1 cellular context compared by ENCODE assay signal in genomic region chr1:226476657-226477319, GRCh38.
TF ChIP-seq lines count a peak whose summit lies in the region.

No MANE protein-coding gene starts in this region.

TF ChIP-seq in K562, 482 proteins besides CTCF, POLR2A, EP300 and RAD21 (continued from another document and continues in another):
- TF ChIP-seq, protein P1, sequence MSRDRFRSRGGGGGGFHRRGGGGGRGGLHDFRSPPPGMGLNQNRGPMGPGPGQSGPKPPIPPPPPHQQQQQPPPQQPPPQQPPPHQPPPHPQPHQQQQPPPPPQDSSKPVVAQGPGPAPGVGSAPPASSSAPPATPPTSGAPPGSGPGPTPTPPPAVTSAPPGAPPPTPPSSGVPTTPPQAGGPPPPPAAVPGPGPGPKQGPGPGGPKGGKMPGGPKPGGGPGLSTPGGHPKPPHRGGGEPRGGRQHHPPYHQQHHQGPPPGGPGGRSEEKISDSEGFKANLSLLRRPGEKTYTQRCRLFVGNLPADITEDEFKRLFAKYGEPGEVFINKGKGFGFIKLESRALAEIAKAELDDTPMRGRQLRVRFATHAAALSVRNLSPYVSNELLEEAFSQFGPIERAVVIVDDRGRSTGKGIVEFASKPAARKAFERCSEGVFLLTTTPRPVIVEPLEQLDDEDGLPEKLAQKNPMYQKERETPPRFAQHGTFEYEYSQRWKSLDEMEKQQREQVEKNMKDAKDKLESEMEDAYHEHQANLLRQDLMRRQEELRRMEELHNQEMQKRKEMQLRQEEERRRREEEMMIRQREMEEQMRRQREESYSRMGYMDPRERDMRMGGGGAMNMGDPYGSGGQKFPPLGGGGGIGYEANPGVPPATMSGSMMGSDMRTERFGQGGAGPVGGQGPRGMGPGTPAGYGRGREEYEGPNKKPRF (IDR thresholded peaks at IDR 0.05; ENCODE audit: low read depth, low read length) = no peak
- TF ChIP-seq, protein P2, sequence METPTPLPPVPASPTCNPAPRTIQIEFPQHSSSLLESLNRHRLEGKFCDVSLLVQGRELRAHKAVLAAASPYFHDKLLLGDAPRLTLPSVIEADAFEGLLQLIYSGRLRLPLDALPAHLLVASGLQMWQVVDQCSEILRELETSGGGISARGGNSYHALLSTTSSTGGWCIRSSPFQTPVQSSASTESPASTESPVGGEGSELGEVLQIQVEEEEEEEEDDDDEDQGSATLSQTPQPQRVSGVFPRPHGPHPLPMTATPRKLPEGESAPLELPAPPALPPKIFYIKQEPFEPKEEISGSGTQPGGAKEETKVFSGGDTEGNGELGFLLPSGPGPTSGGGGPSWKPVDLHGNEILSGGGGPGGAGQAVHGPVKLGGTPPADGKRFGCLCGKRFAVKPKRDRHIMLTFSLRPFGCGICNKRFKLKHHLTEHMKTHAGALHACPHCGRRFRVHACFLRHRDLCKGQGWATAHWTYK (CRISPR knock-in tag; IDR thresholded peaks at IDR 0.05) = no peak
- TF ChIP-seq MEIS2 (IDR thresholded peaks at IDR 0.05; ENCODE audit: partially characterized antibody) = peak; percentile 31
- TF ChIP-seq SMC3 (conservative IDR thresholded peaks at IDR 0.05; ENCODE audit: insufficient read depth, low read depth, low read length) = no peak
- TF ChIP-seq EGR1 (conservative IDR thresholded peaks at IDR 0.05) = no peak
- TF ChIP-seq ZNF778 (CRISPR knock-in tag; IDR thresholded peaks at IDR 0.05) = no peak
- no peak for TF ChIP-seq BRD9 (IDR thresholded peaks at IDR 0.05; ENCODE audit: low read depth, partially characterized antibody)
- 0 out of 2 replicates have a peak, but pooled peaks have one; percentile 17 for TF ChIP-seq JUN (IDR thresholded peaks at IDR 0.05; ENCODE audit: borderline replicate concordance, low read depth, low read length)
- TF ChIP-seq JUN (CRISPR knock-in tag; IDR thresholded peaks at IDR 0.05; ENCODE audit: borderline replicate concordance) = no peak
- 0 out of 4 replicates have a peak, but pooled peaks of 1 of the 2 experiments have one; percentile 31 for TF ChIP-seq TRIM24 (IDR thresholded peaks at IDR 0.05)
- TF ChIP-seq FOXO4 (CRISPR knock-in tag; IDR thresholded peaks at IDR 0.05) = no peak
- no peak for TF ChIP-seq EHMT2 (IDR thresholded peaks at IDR 0.05)
- TF ChIP-seq RAD51 (IDR thresholded peaks at IDR 0.05; ENCODE audit: borderline replicate concordance, low read depth) = no peak
- TF ChIP-seq ARNT (IDR thresholded peaks at IDR 0.05) = no peak
- no peak for TF ChIP-seq COPS2 (conservative IDR thresholded peaks at IDR 0.05)
- no peak for TF ChIP-seq DDX20 (tag; IDR thresholded peaks at IDR 0.05; ENCODE audit: low read depth)
- TF ChIP-seq, protein P3, sequence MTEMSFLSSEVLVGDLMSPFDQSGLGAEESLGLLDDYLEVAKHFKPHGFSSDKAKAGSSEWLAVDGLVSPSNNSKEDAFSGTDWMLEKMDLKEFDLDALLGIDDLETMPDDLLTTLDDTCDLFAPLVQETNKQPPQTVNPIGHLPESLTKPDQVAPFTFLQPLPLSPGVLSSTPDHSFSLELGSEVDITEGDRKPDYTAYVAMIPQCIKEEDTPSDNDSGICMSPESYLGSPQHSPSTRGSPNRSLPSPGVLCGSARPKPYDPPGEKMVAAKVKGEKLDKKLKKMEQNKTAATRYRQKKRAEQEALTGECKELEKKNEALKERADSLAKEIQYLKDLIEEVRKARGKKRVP (CRISPR knock-in tag; IDR thresholded peaks at IDR 0.05) = no peak
- TF ChIP-seq NR2F6 (CRISPR knock-in tag; IDR thresholded peaks at IDR 0.05) = no peak
- TF ChIP-seq CEBPG (CRISPR knock-in tag; IDR thresholded peaks at IDR 0.05) = peak; percentile 53
- peak in 1 of 2 experiments; percentile 68; a peak in 2 of 4 replicates for TF ChIP-seq CEBPG (tag; conservative IDR thresholded peaks at IDR 0.05 in 1 of 2, IDR thresholded peaks at IDR 0.05 in 1 of 2)
- TF ChIP-seq NFE2L1 (tag; IDR thresholded peaks at IDR 0.05; ENCODE audit: borderline replicate concordance, low read depth) = 0 out of 2 replicates have a peak, but pooled peaks have one; percentile 17
- no peak for TF ChIP-seq ETV6 (IDR thresholded peaks at IDR 0.05; ENCODE audit: borderline replicate concordance in 1 of 2, low read depth in 2 of 2, low read length in 1 of 2)
- no peak for TF ChIP-seq ETV6 (CRISPR knock-in tag; IDR thresholded peaks at IDR 0.05; ENCODE audit: borderline replicate concordance)
- TF ChIP-seq RHOXF2B (CRISPR knock-in tag; conservative IDR thresholded peaks at IDR 0.05) = no peak
- TF ChIP-seq ZNF318 (IDR thresholded peaks at IDR 0.05; ENCODE audit: borderline replicate concordance in 1 of 2, low read depth in 1 of 2) = no peak
- TF ChIP-seq ETV1 (tag; conservative IDR thresholded peaks at IDR 0.05; ENCODE audit: low read depth) = no peak
- peak; percentile 58 for TF ChIP-seq MAFG (tag; conservative IDR thresholded peaks at IDR 0.05)
- no peak for TF ChIP-seq ZNF24 (IDR thresholded peaks at IDR 0.05)
- 0 out of 2 replicates have a peak, but pooled peaks have one; percentile 24 for TF ChIP-seq NFE2 (IDR thresholded peaks at IDR 0.05; ENCODE audit: low read depth)
- TF ChIP-seq FUS (optimal IDR thresholded peaks at IDR 0.05; ENCODE audit: low read depth, low read length) = no peak
- no peak for TF ChIP-seq ZNF431 (CRISPR knock-in tag; IDR thresholded peaks at IDR 0.05)
- no peak for TF ChIP-seq THAP7 (CRISPR knock-in tag; IDR thresholded peaks at IDR 0.05)
- TF ChIP-seq SRF (CRISPR knock-in tag; IDR thresholded peaks at IDR 0.05) = no peak
- no peak for TF ChIP-seq PTTG1 (tag; IDR thresholded peaks at IDR 0.05; ENCODE audit: low read depth)
- TF ChIP-seq DLX4 (CRISPR knock-in tag; IDR thresholded peaks at IDR 0.05) = no peak
- no peak for TF ChIP-seq ZNF140 (CRISPR knock-in tag; IDR thresholded peaks at IDR 0.05)
- no peak for TF ChIP-seq E2F1 (CRISPR knock-in tag; IDR thresholded peaks at IDR 0.05)
- TF ChIP-seq SMAD1 (IDR thresholded peaks at IDR 0.05; ENCODE audit: low read depth, low read length, partially characterized antibody) = no peak
- TF ChIP-seq, protein P4, sequence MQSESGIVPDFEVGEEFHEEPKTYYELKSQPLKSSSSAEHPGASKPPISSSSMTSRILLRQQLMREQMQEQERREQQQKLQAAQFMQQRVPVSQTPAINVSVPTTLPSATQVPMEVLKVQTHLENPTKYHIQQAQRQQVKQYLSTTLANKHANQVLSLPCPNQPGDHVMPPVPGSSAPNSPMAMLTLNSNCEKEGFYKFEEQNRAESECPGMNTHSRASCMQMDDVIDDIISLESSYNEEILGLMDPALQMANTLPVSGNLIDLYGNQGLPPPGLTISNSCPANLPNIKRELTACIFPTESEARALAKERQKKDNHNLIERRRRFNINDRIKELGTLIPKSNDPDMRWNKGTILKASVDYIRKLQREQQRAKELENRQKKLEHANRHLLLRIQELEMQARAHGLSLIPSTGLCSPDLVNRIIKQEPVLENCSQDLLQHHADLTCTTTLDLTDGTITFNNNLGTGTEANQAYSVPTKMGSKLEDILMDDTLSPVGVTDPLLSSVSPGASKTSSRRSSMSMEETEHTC (IDR thresholded peaks at IDR 0.05) = no peak
- TF ChIP-seq YY1 (IDR thresholded peaks at IDR 0.05; ENCODE audit: borderline replicate concordance in 1 of 3, control insufficient read depth in 1 of 3, extremely low read depth in 1 of 3, insufficient read depth in 3 of 3, insufficient read length in 1 of 3, insufficient replicate concordance in 2 of 3, low read depth in 1 of 3, low read length in 2 of 3) = no peak
- TF ChIP-seq MNT (conservative IDR thresholded peaks at IDR 0.05) = no peak
- no peak for TF ChIP-seq SMAD3 (CRISPR knock-in tag; conservative IDR thresholded peaks at IDR 0.05)
